In genomic region chr20:36835453-36836198, GRCh38 we compare ENCODE assay signal across 1 cellular context.
TF ChIP-seq lines count a peak whose summit lies in the region.

No MANE protein-coding gene starts in this region.

TF ChIP-seq in K562, 482 proteins besides CTCF, POLR2A, EP300 and RAD21 (continued from another document):
- TF ChIP-seq NONO (IDR thresholded peaks at IDR 0.05; ENCODE audit: low read depth in 2 of 2, low read length in 1 of 2) = peak in 1 of 2 experiments; percentile 41; a peak in 1 of 4 replicates
- TF ChIP-seq NFIX (CRISPR knock-in tag; IDR thresholded peaks at IDR 0.05; ENCODE audit: low read depth) = no peak
- TF ChIP-seq NEUROD1 (IDR thresholded peaks at IDR 0.05; ENCODE audit: borderline replicate concordance, low read depth, low read length, partially characterized antibody) = peak; percentile 54
- no peak for TF ChIP-seq XRCC4 (IDR thresholded peaks at IDR 0.05; ENCODE audit: extremely low read depth, insufficient read depth, insufficient read length)
- TF ChIP-seq TSHZ1 (CRISPR knock-in tag; IDR thresholded peaks at IDR 0.05) = no peak
- no peak for TF ChIP-seq ZNF589 (CRISPR knock-in tag; IDR thresholded peaks at IDR 0.05; ENCODE audit: low read depth)
- no peak for TF ChIP-seq POLR2H (tag; IDR thresholded peaks at IDR 0.05; ENCODE audit: low read depth)
- no peak for TF ChIP-seq ZNF398 (CRISPR knock-in tag; IDR thresholded peaks at IDR 0.05)
- TF ChIP-seq ZNF263 (CRISPR knock-in tag; IDR thresholded peaks at IDR 0.05; ENCODE audit: borderline replicate concordance) = no peak
- TF ChIP-seq ZNF76 (CRISPR knock-in tag; IDR thresholded peaks at IDR 0.05; ENCODE audit: borderline replicate concordance) = no peak
- TF ChIP-seq BCLAF1 (IDR thresholded peaks at IDR 0.05; ENCODE audit: borderline replicate concordance in 1 of 2, control insufficient read depth in 1 of 2, low read depth in 2 of 2, low read length in 1 of 2) = no peak
- TF ChIP-seq ELF1 (tag; IDR thresholded peaks at IDR 0.05) = no peak
- no peak for TF ChIP-seq ZNF655 (CRISPR knock-in tag; IDR thresholded peaks at IDR 0.05)
- TF ChIP-seq ARID1B (IDR thresholded peaks at IDR 0.05) = peak; percentile 23
- TF ChIP-seq ZNF695 (CRISPR knock-in tag; IDR thresholded peaks at IDR 0.05) = no peak
- TF ChIP-seq ZNF232 (CRISPR knock-in tag; IDR thresholded peaks at IDR 0.05) = no peak
- no peak for TF ChIP-seq WHSC1 (IDR thresholded peaks at IDR 0.05; ENCODE audit: low read length)
- no peak for TF ChIP-seq NFE2L1 (tag; IDR thresholded peaks at IDR 0.05; ENCODE audit: borderline replicate concordance, low read depth)
- no peak for TF ChIP-seq CREB3L1 (IDR thresholded peaks at IDR 0.05; ENCODE audit: borderline replicate concordance, low read depth)
- TF ChIP-seq TCF3 (CRISPR knock-in tag; IDR thresholded peaks at IDR 0.05) = no peak
- TF ChIP-seq RBBP5 (IDR thresholded peaks at IDR 0.05; ENCODE audit: borderline replicate concordance, insufficient read depth, low read length, poor library complexity, severe bottlenecking) = no peak
- no peak for TF ChIP-seq SRSF7 (optimal IDR thresholded peaks at IDR 0.05; ENCODE audit: low read depth, low read length)
